Comparison of ENCODE assay signal across 27 cellular contexts in genomic region chr4:98648602-98649001, GRCh38. TPM values are rescaled to one million over a fixed set of nuclear protein-coding genes. Genes with fewer than 3 reads are reported as not detected.
DNase-seq lines count a peak whose midpoint lies in the region; ATAC-seq and TF ChIP-seq lines count a peak whose summit lies in the region.
"Had no signal": no experiment of that assay in that cellular context is flagged by ENCODE, and none has a peak within 500 bp of the region (broad histone marks: within the 10 kb centered on the region; RNA-seq: fewer than 3 reads in every experiment).

No MANE protein-coding gene starts in this region.

- TF ChIP-seq CTCF in fibroblast of pulmonary artery (IDR thresholded peaks at IDR 0.05; ENCODE audit: low read length, missing control alignments) = no peak
- TF ChIP-seq CTCF in osteoblast (IDR thresholded peaks at IDR 0.05; ENCODE audit: extremely low read depth, low read depth, low read length) = no peak
- TF ChIP-seq CTCF in mucosa of descending colon (IDR thresholded peaks at IDR 0.05) = no peak

- H3K27me3 ChIP-seq in right cardiac atrium (ENCODE audit: control insufficient read depth, insufficient read depth) (no peaks in the 10 kb centered on the region), osteoblast (ENCODE audit: insufficient read depth, low read length) (no peaks in the 10 kb centered on the region)
- H3K27me3 ChIP-seq: BLaER1, gastroesophageal sphincter, MG63, pancreas, Peyer's patch, sigmoid colon, SJSA1, suprapubic skin had no signal

- no peaks in the 10 kb centered on the region for H4K20me1 ChIP-seq in osteoblast (ENCODE audit: insufficient read depth, low read length)
- H4K20me1 ChIP-seq: BLaER1 had no signal

- H3K9me3 ChIP-seq in right cardiac atrium (ENCODE audit: control insufficient read depth, low read length) (no peaks in the 10 kb centered on the region), osteoblast (ENCODE audit: low read depth, low read length) (no peaks in the 10 kb centered on the region), mucosa of descending colon (no peaks in the 10 kb centered on the region)
- H3K9me3 ChIP-seq: BLaER1, gastroesophageal sphincter, pancreas, Peyer's patch, sigmoid colon, SJSA1, suprapubic skin had no signal

- ATAC-seq in right cardiac atrium (peak; percentile 52 to 84), Right ventricle myocardium inferior (no peak), HG02610 (IDR thresholded peaks at IDR 0.05; ENCODE audit: unreplicated experiment) (no peak), mucosa of descending colon (no peak)
- ATAC-seq: A549; activated CD4-positive, alpha-beta T cell treated with anti-CD3 and anti-CD28 coated beads for 36 hours; activated T-cell treated with anti-CD3 and anti-CD28 coated beads, Interleukin-2, amount 50 U/mL, for 4 hours; gastroesophageal sphincter; pancreas had no signal

- peak overlapping the region; percentile 66 for H3K4me2 ChIP-seq in osteoblast (ENCODE audit: insufficient read depth, low read length)
- H3K4me2 ChIP-seq: A549, BLaER1 had no signal

- H2AFZ ChIP-seq in osteoblast (ENCODE audit: low read length) = no peak overlapping the region

- DNase-seq in right cardiac atrium (peak in 2 of 3 donors; percentile 26 to 39), Right ventricle myocardium inferior (ENCODE audit: missing footprints) (no peak), fibroblast of pulmonary artery (ENCODE audit: low read depth) (peak; percentile 73), osteoblast (ENCODE audit: insufficient read length, low spot score, missing footprints) (no peak), NCI-H187 (lab: John Stamatoyannopoulos, UW) (no peak), mucosa of descending colon (no peak)
- no peak for DNase-seq in stimulated activated CD4-positive, alpha-beta T cell treated with anti-CD3 and anti-CD28 coated beads, Interleukin-15, amount 100 ng/mL, for 24 hours
- DNase-seq: activated CD4-positive, alpha-beta T cell treated with anti-CD3 and anti-CD28 coated beads for 36 hours; activated CD8-positive, alpha-beta memory T cell treated with anti-CD3 and anti-CD28 coated beads for 24 hours; activated naive CD4-positive, alpha-beta T cell; activated T-cell treated with anti-CD3 and anti-CD28 coated beads, Interleukin-2, amount 50 U/mL, for 4 hours; central memory CD4-positive, alpha-beta T cell; erythroblast; islet precursor cell; MG63; NCI-H1436 treated with DMSO at 0.1 percent for 48 hours; NCI-H510A treated with DMSO at 0.1 percent for 48 hours; pancreas; Peyer's patch; sigmoid colon; T-helper 1 cell had no signal

- H3K79me2 ChIP-seq in osteoblast (ENCODE audit: insufficient read depth, low read length) = peaks cover 97% of the 10 kb centered on the region

- H3K4me3 ChIP-seq in right cardiac atrium (ENCODE audit: low read length) (no peak overlapping the region), fibroblast of pulmonary artery (replicated peaks; ENCODE audit: low read depth, low read length) (no peak overlapping the region), osteoblast (ENCODE audit: insufficient read depth, low read length) (peak overlapping the region; percentile 36), mucosa of descending colon (no peak overlapping the region)
- H3K4me3 ChIP-seq: A549, BLaER1, gastroesophageal sphincter, MG63, pancreas, Peyer's patch, sigmoid colon, SJSA1, suprapubic skin had no signal

- H3K27ac ChIP-seq in right cardiac atrium (ENCODE audit: low read length) (no peak overlapping the region), osteoblast (ENCODE audit: low read depth, low read length) (peak overlapping the region; percentile 62)
- H3K27ac ChIP-seq: A549, BLaER1, gastroesophageal sphincter, pancreas, Peyer's patch, sigmoid colon, SJSA1, suprapubic skin had no signal

- 49% methylated on average over 5 of the region's 5 CpGs for WGBS in right cardiac atrium

- intact Hi-C loops in right cardiac atrium (cut with DNase I) (no loop called here), Right ventricle myocardium inferior (cut with DNase I) (no loop called here), mucosa of descending colon (cut with DNase I, micrococcal nuclease) (no loop called here)

- H3K4me1 ChIP-seq in right cardiac atrium (ENCODE audit: control insufficient read depth, insufficient read depth, low read length) (no peaks in the 10 kb centered on the region), osteoblast (ENCODE audit: insufficient read depth, low read length) (peaks cover 42% of the 10 kb centered on the region), mucosa of descending colon (ENCODE audit: low read depth) (no peaks in the 10 kb centered on the region)
- H3K4me1 ChIP-seq: BLaER1, pancreas, Peyer's patch had no signal

- H3K36me3 ChIP-seq in osteoblast (ENCODE audit: insufficient read depth, low read length) (no peaks in the 10 kb centered on the region), mucosa of descending colon (ENCODE audit: low read depth) (no peaks in the 10 kb centered on the region)
- H3K36me3 ChIP-seq: BLaER1, gastroesophageal sphincter, pancreas, Peyer's patch, sigmoid colon, SJSA1, suprapubic skin had no signal

RNA-seq across cellular contexts. Expression of gene TSPAN5, which starts 9.8 kb away (rescaled TPM):
- total RNA-seq in right cardiac atrium (1 to 10 TPM; 1.5 to 2.5 (median 2.1) TPM), Right ventricle myocardium inferior (2.1 TPM), osteoblast (36.9 and 41.8 TPM in 2 replicates), mucosa of descending colon (10 to 100 TPM in 1 of 3 donors, 1 to 10 TPM in 2; 3.9 to 11.8 (median 4.9) TPM)
- polyA plus RNA-seq in right cardiac atrium = 1.2 TPM

Comparison
In these comparisons a context has a peak if more than half of its experiments do, and no peak if none do; other contexts are left out.
1. ATAC-seq: peak in right cardiac atrium (2 of 2); none in Right ventricle myocardium inferior (single experiment), HG02610 (single experiment) and mucosa of descending colon (single experiment).
2. DNase-seq: peak in right cardiac atrium (2 of 3) and fibroblast of pulmonary artery (single experiment); none in Right ventricle myocardium inferior (single experiment), osteoblast (single experiment), stimulated activated CD4-positive, alpha-beta T cell treated with anti-CD3 and anti-CD28 coated beads, Interleukin-15, amount 100 ng/mL, for 24 hours (single experiment), NCI-H187 (0 of 2) and mucosa of descending colon (0 of 3).